ENCODE assay signal across 8 cellular contexts in the genomic region with DNA sequence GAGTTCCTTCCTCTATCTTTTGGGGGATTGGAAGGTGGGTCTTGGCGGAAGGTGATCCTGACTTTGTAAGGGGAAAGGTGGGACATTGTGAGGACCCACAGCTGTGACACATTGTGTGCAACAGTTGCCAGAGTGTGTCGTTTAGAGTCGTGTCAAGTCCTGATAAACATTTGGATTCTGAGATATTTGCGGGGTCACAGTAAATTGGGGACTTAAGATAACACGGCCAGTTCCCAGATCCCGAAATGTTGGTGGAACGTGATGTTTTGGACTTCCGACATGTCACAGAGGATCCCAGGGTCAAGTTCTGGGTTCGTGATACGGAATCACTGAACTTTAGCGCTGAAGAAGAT. TPM values are rescaled to one million over a fixed set of nuclear protein-coding genes. Genes with fewer than 3 reads are reported as not detected.
A peak's percentile ranks its signal among the peaks of the same experiment; 100 is the strongest.
DNase-seq lines count a peak whose midpoint lies in the region; TF ChIP-seq lines count a peak whose summit lies in the region.

No MANE protein-coding gene starts in this region.

- H3K27me3 Mint-ChIP-seq in CD14-positive monocyte (ENCODE audit: low read depth in 3 of 3) (peaks cover 0 to 2% (median 0%) of the 10 kb centered on the region in 3 donors), nephron progenitor cell (ENCODE audit: low read depth, poor library complexity) (no peaks in the 10 kb centered on the region)
- no peaks in the 10 kb centered on the region for H3K27me3 Mint-ChIP-seq in dendritic cell treated with granulocyte-macrophage colony-stimulating factor and Interleukin-4, amounts not matched to agents 40 ng/mL and 50 ng/mL, for 4 days

- H3K36me3 ChIP-seq in KMS-11 (ENCODE audit: insufficient read depth), result no peaks in the 10 kb centered on the region; the same call in 1 of the 2 replicates

- H3K4me2 ChIP-seq in KMS-11, result peak overlapping the region; percentile 90

- peak overlapping the region; percentile 77 to 96 (median 87) for H3K27ac Mint-ChIP-seq in CD14-positive monocyte
- H3K27ac Mint-ChIP-seq in dendritic cell treated with granulocyte-macrophage colony-stimulating factor and Interleukin-4, amounts not matched to agents 40 ng/mL and 50 ng/mL, for 4 days, result peak overlapping the region; percentile 88
- peak overlapping the region; percentile 94 for H3K27ac Mint-ChIP-seq in nephron progenitor cell

- DNase-seq in CD14-positive monocyte (ENCODE audit: low spot score) (no peak), nephron progenitor cell (no peak), AML-193 (lab: John Stamatoyannopoulos, UW) (no peak), GF-D8 (lab: John Stamatoyannopoulos, UW) (no peak), DMS114 treated with DMSO at 0.1 percent for 48 hours (lab: John Stamatoyannopoulos, UW; ENCODE audit: unreplicated experiment) (no peak), NCI-H2107 (lab: John Stamatoyannopoulos, UW) (no peak)

- H3K4me3 Mint-ChIP-seq in CD14-positive monocyte, result peak overlapping the region; percentile 98 to 99
- peak overlapping the region; percentile 94 for H3K4me3 Mint-ChIP-seq in dendritic cell treated with granulocyte-macrophage colony-stimulating factor and Interleukin-4, amounts not matched to agents 40 ng/mL and 50 ng/mL, for 4 days
- peak overlapping the region; percentile 98 for H3K4me3 Mint-ChIP-seq in nephron progenitor cell

- intact Hi-C loops in CD14-positive monocyte (cut with micrococcal nuclease), result no loop called here
- intact Hi-C loops in dendritic cell treated with granulocyte-macrophage colony-stimulating factor and Interleukin-4, amounts not matched to agents 40 ng/mL and 50 ng/mL, for 4 days (cut with micrococcal nuclease), result no loop called here

- peaks cover 47% of the 10 kb centered on the region for H3K79me2 ChIP-seq in KMS-11 (ENCODE audit: insufficient read depth, low read depth)

- H3K9me3 Mint-ChIP-seq in CD14-positive monocyte (peaks cover 0 to 2% (median 0%) of the 10 kb centered on the region in 7 donors), nephron progenitor cell (no peaks in the 10 kb centered on the region)
- no peaks in the 10 kb centered on the region for H3K9me3 Mint-ChIP-seq in dendritic cell treated with granulocyte-macrophage colony-stimulating factor and Interleukin-4, amounts not matched to agents 40 ng/mL and 50 ng/mL, for 4 days

- peak overlapping the region; percentile 91 for H3K9ac ChIP-seq in KMS-11

- peak overlapping the region; percentile 99 for H2AFZ ChIP-seq in KMS-11 (ENCODE audit: low read depth)

- peak overlapping the region; percentile 62 for H3K27ac ChIP-seq in KMS-11

- H3K4me1 Mint-ChIP-seq in CD14-positive monocyte (peaks cover 18% of the 10 kb centered on the region), nephron progenitor cell (peaks cover 30% of the 10 kb centered on the region)
- H3K4me1 Mint-ChIP-seq in dendritic cell treated with granulocyte-macrophage colony-stimulating factor and Interleukin-4, amounts not matched to agents 40 ng/mL and 50 ng/mL, for 4 days (ENCODE audit: low read depth), result peaks cover 20% of the 10 kb centered on the region

- H4K20me1 ChIP-seq in KMS-11 (ENCODE audit: insufficient read depth), result no peaks in the 10 kb centered on the region

- H3K27me3 ChIP-seq in KMS-11 (ENCODE audit: insufficient read depth, low read depth), result no peaks in the 10 kb centered on the region

- peaks cover 0 to 2% of the 10 kb centered on the region in 2 donors for H3K36me3 Mint-ChIP-seq in CD14-positive monocyte
- H3K36me3 Mint-ChIP-seq in dendritic cell treated with granulocyte-macrophage colony-stimulating factor and Interleukin-4, amounts not matched to agents 40 ng/mL and 50 ng/mL, for 4 days (ENCODE audit: low read depth), result peaks cover 6% of the 10 kb centered on the region
- peaks cover 30% of the 10 kb centered on the region for H3K36me3 Mint-ChIP-seq in nephron progenitor cell (ENCODE audit: low read depth)

- TF ChIP-seq CTCF in CD14-positive monocyte (IDR thresholded peaks at IDR 0.05) (no peak), KMS-11 (conservative IDR thresholded peaks at IDR 0.05; ENCODE audit: low read depth, low read length) (no peak), nephron progenitor cell (IDR thresholded peaks at IDR 0.05) (no peak)

- peak overlapping the region; percentile 76 for H3K4me3 ChIP-seq in KMS-11 (IDR thresholded peaks at IDR 0.05; ENCODE audit: insufficient read depth, low read depth, low read length)

- peaks cover 20% of the 10 kb centered on the region for H3K4me1 ChIP-seq in KMS-11 (ENCODE audit: low read depth, poor library complexity, severe bottlenecking)

RNA-seq across cellular contexts. Expression of a gene that starts 0.6 kb away (rescaled TPM):
- under 1 TPM; 0.24 to 0.42 TPM for polyA plus RNA-seq in CD14-positive monocyte

RNA-seq across cellular contexts. Expression of a gene that starts 7.9 kb away (rescaled TPM):
- 10 to 100 TPM; 88.5 to 92.8 TPM for polyA plus RNA-seq in CD14-positive monocyte
